ENCODE assay signal across 11 cellular contexts in genomic region chr16:5041604-5042133, GRCh38. TPM values are rescaled to one million over a fixed set of nuclear protein-coding genes. Genes with fewer than 3 reads are reported as not detected.
A peak's percentile ranks its signal among the peaks of the same experiment; 100 is the strongest.
DNase-seq lines count a peak whose midpoint lies in the region; ATAC-seq, FAIRE-seq and TF ChIP-seq lines count a peak whose summit lies in the region.
"Had no signal": no experiment of that assay in that cellular context is flagged by ENCODE, and none has a peak within 500 bp of the region (broad histone marks: within the 10 kb centered on the region; RNA-seq: fewer than 3 reads in every experiment).

No MANE protein-coding gene starts in this region.

- DNase-seq in GM12878 (ENCODE audit: low read depth, low spot score) = peak; percentile 41
- peak; percentile 26 to 38 for DNase-seq in thyroid gland
- no peak for DNase-seq in CD1c-positive myeloid dendritic cell (ENCODE audit: extremely low spot score)
- no peak for DNase-seq in cerebellar nuclear complex (lab: John Stamatoyannopoulos, UW)
- DNase-seq in activated CD4-positive, CD25-positive, alpha-beta regulatory T cell treated with anti-CD3 and anti-CD28 coated beads, Interleukin-2, amount 50 U/mL, for 72 hours = no peak
- DNase-seq: NCI-H1694 had no signal

- H3K4me2 ChIP-seq in GM12878 (ENCODE audit: control insufficient read depth, insufficient read depth) = peak overlapping the region; percentile 88

- peak; percentile 69 for ATAC-seq in GM19452 (IDR thresholded peaks at IDR 0.05; ENCODE audit: unreplicated experiment)
- peak; percentile 71 for ATAC-seq in HG03342 (IDR thresholded peaks at IDR 0.05; ENCODE audit: unreplicated experiment)
- ATAC-seq in GM12878 = peak; percentile 77
- ATAC-seq: pancreas had no signal

- intact Hi-C loops in GM12878 (cut with micrococcal nuclease; ENCODE audit: unreplicated experiment) (no loop called here), thyroid gland (cut with DNase I) (no loop called here)

- POLR2A ChIA-PET in GM12878 (lab: Charles Lee) = no interaction called here

- H3K27me3 ChIP-seq in GM12878 (replicated peaks in 1 of 2; ENCODE audit: control insufficient read depth in 2 of 2, insufficient read depth in 2 of 2, low read length in 1 of 2) = no peaks in the 10 kb centered on the region
- H3K27me3 ChIP-seq in thyroid gland = no peaks in the 10 kb centered on the region
- H3K27me3 ChIP-seq: pancreas had no signal

- H3K9me3 ChIP-seq in GM12878 (replicated peaks; ENCODE audit: control insufficient read depth, insufficient read depth, low read length) = no peaks in the 10 kb centered on the region
- H3K9me3 ChIP-seq in thyroid gland = no peaks in the 10 kb centered on the region
- H3K9me3 ChIP-seq: pancreas had no signal

- 5% methylated on average over 12 of the region's 12 CpGs for WGBS in GM12878 (ENCODE audit: insufficient coverage, insufficient replicate concordance, low lambda C conversion rate, missing lambda C conversion rate)
- 40 to 43% methylated on average over 12 of the region's 12 CpGs for WGBS in thyroid gland, 2 donors

- no peaks in the 10 kb centered on the region for H3K36me3 ChIP-seq in GM12878 (ENCODE audit: control insufficient read depth in 2 of 2, insufficient read depth in 2 of 2, low read length in 1 of 2)
- peaks cover 0 to 4% of the 10 kb centered on the region in 2 donors for H3K36me3 ChIP-seq in thyroid gland
- H3K36me3 ChIP-seq: pancreas had no signal

- H3K4me1 ChIP-seq in GM12878 (ENCODE audit: control insufficient read depth, insufficient read depth, low read length) (peaks cover 25% of the 10 kb centered on the region), thyroid gland (peaks cover 0 to 3% of the 10 kb centered on the region in 2 donors)

- peak overlapping the region; percentile 12; the same call in 1 of the 2 replicates for H3K9ac ChIP-seq in GM12878 (ENCODE audit: control insufficient read depth, insufficient read depth, low read length)

- H2AFZ ChIP-seq in GM12878 (ENCODE audit: control insufficient read depth, low read depth, low read length) = no peak overlapping the region

- H3K79me2 ChIP-seq in GM12878 (ENCODE audit: control insufficient read depth, insufficient read depth, low read length) = no peaks in the 10 kb centered on the region

- TF ChIP-seq CTCF in GM12878 (IDR thresholded peaks at IDR 0.05 in 2 of 3, conservative IDR thresholded peaks at IDR 0.05 in 1 of 3; ENCODE audit: control insufficient read depth in 2 of 3, extremely low read depth in 1 of 3, insufficient read depth in 1 of 3, low read depth in 3 of 3, low read length in 3 of 3) (no peak), thyroid gland (IDR thresholded peaks at IDR 0.05) (no peak)

- no TSS peak for BruUV-seq in GM12878 (replicated peaks; lab: Mats Ljungman, UMichigan)

- RAD21 ChIA-PET in GM12878 (lab: Charles Lee; ENCODE audit: unreplicated experiment) = no interaction called here

- peak overlapping the region; percentile 32; the same call in 1 of the 2 replicates for H3K4me3 ChIP-seq in GM12878
- no peak overlapping the region for H3K4me3 ChIP-seq in thyroid gland (replicated peaks in 1 of 3)
- H3K4me3 ChIP-seq: pancreas had no signal

- H4K20me1 ChIP-seq in GM12878 (ENCODE audit: control insufficient read depth, insufficient read depth) = no peaks in the 10 kb centered on the region

- SMC1A ChIA-PET in GM12878 (lab: Charles Lee; ENCODE audit: uncharacterized antibody, unreplicated experiment) = no interaction called here

- no peak for TF ChIP-seq EP300 in GM12878 (IDR thresholded peaks at IDR 0.05; ENCODE audit: borderline replicate concordance in 1 of 2, control insufficient read depth in 1 of 2, low read depth in 2 of 2, low read length in 2 of 2)

- H3K27ac ChIP-seq in GM12878 (ENCODE audit: control insufficient read depth, insufficient read depth) (peak overlapping the region; percentile 52), thyroid gland (no peak overlapping the region)
- H3K27ac ChIP-seq: pancreas had no signal

- TF ChIP-seq POLR2A in GM12878 (IDR thresholded peaks at IDR 0.05; ENCODE audit: low read depth, low read length) (no peak), thyroid gland (IDR thresholded peaks at IDR 0.05) (no peak)

- TF ChIP-seq RAD21 in GM12878 (IDR thresholded peaks at IDR 0.05; ENCODE audit: insufficient read depth, low read depth, low read length) = no peak

- in situ Hi-C loops in GM12878 (cut with MboI) = no loop called here

- FAIRE-seq in GM12878 (lab: Jason Lieb, UNC) = peak; percentile 82
- FAIRE-seq: frontal cortex, pancreas had no signal

- CTCF ChIA-PET in GM12878 (lab: Yijun Ruan, JAX) = no interaction called here

RNA-seq across cellular contexts. Expression of gene NAGPA, which starts 7.9 kb away (rescaled TPM):
- total RNA-seq in GM12878 (2013; cell fraction: nucleolus; rRNA removed) = 8.7 and 20.9 TPM in 2 replicates
- total RNA-seq in GM12878 (2014; rRNA removed) (8.1 and 11.6 TPM in 2 replicates), GM12878 (2014; rRNA removed; fragmentation: Illumina TruSeq; extraction: Trizol) (3.7 and 5.0 TPM in 2 replicates), GM12878 (2021) (8.2 and 8.8 TPM in 2 replicates), thyroid gland (10 to 100 TPM; 26.0 to 46.8 (median 30.8) TPM)
- 2.1 TPM for polyA plus RNA-seq in GM12878 (2011; ENCODE audit: low read depth)
- polyA plus RNA-seq in GM12878 (2011; rRNA removed) (0.82 and 1.9 TPM in 2 replicates), GM12878 (2014; fragmentation: Illumina TruSeq; extraction: Trizol) (0.65 and 2.7 TPM in 2 replicates), GM12878 (2014; fragmentation: Nextera tagmentation; extraction: Ambion mirVana) (under 1 TPM; 0.03 to 0.79 TPM), GM12878 (2014; rRNA removed) (8.5 and 9.7 TPM in 2 replicates), GM12878 (2016; fragmentation: Nextera tagmentation; extraction: Ambion mirVana) (1 to 10 TPM; 9.3 to 9.9 TPM)
- 3.5 and 5.9 TPM in 2 replicates for polyA plus RNA-seq in GM12878 (2011; cell fraction: cytosol; rRNA removed)
- polyA plus RNA-seq in GM12878 (2011; cell fraction: nucleus; rRNA removed) = 9.2 and 10.5 TPM in 2 replicates
- 5.6 and 10.2 TPM in 2 replicates for polyA plus RNA-seq in GM12878 (2012)
- polyA minus RNA-seq in GM12878 (2011; rRNA and poly(A)+ RNA removed) = 1.5 and 2.3 TPM in 2 replicates
- polyA minus RNA-seq in GM12878 (2011; cell fraction: cytosol; rRNA and poly(A)+ RNA removed) = 3.5 and 3.8 TPM in 2 replicates
- polyA minus RNA-seq in GM12878 (2011; cell fraction: nucleus; rRNA and poly(A)+ RNA removed) = 3.5 and 6.8 TPM in 2 replicates

RNA-seq across cellular contexts. Expression of gene C16orf89, which starts 24.1 kb away (rescaled TPM):
- total RNA-seq in GM12878 (2013; cell fraction: nucleolus; rRNA removed) = not detected in 2 replicates
- not detected in 2 replicates for total RNA-seq in GM12878 (2014; rRNA removed)
- total RNA-seq in GM12878 (2014; rRNA removed; fragmentation: Illumina TruSeq; extraction: Trizol) = not detected in 2 replicates
- not detected in 2 replicates for total RNA-seq in GM12878 (2021)
- polyA plus RNA-seq in GM12878 (2011; ENCODE audit: low read depth) = not detected
- polyA plus RNA-seq in GM12878 (2011; rRNA removed) = 0.17 TPM in 1 of 2 replicates, not detected in the other
- polyA plus RNA-seq in GM12878 (2011; cell fraction: cytosol; rRNA removed) = 0.03 TPM in 1 of 2 replicates, not detected in the other
- polyA plus RNA-seq in GM12878 (2011; cell fraction: nucleus; rRNA removed) = not detected in 2 replicates
- 0.22 TPM in 1 of 2 replicates, not detected in the other for polyA plus RNA-seq in GM12878 (2012)
- polyA plus RNA-seq in GM12878 (2014; fragmentation: Illumina TruSeq; extraction: Trizol) = not detected in 2 replicates
- not detected for polyA plus RNA-seq in GM12878 (2014; fragmentation: Nextera tagmentation; extraction: Ambion mirVana)
- not detected in 2 replicates for polyA plus RNA-seq in GM12878 (2014; rRNA removed)
- polyA plus RNA-seq in GM12878 (2016; fragmentation: Nextera tagmentation; extraction: Ambion mirVana) = not detected
- 0.46 TPM in 1 of 2 replicates, not detected in the other for polyA minus RNA-seq in GM12878 (2011; rRNA and poly(A)+ RNA removed)
- polyA minus RNA-seq in GM12878 (2011; cell fraction: cytosol; rRNA and poly(A)+ RNA removed) = not detected in 2 replicates
- not detected in 2 replicates for polyA minus RNA-seq in GM12878 (2011; cell fraction: nucleus; rRNA and poly(A)+ RNA removed)
- 100 to 1,000 TPM; 172 to 385 (median 287) TPM for total RNA-seq in thyroid gland
- total RNA-seq: T-helper 1 cell treated with Interleukin-12 subunit alpha and Interleukin-12 subunit beta and Interleukin-4 antibody, amounts not matched to agents 30 ng/mL and 1 ng/mL, for 36 hours had no signal

RNA-seq across cellular contexts. Expression of gene ALG1, which starts 30.0 kb away (rescaled TPM):
- 20.2 and 22.1 TPM in 2 replicates for total RNA-seq in GM12878 (2013; cell fraction: nucleolus; rRNA removed)
- total RNA-seq in GM12878 (2014; rRNA removed) (30.9 and 32.6 TPM in 2 replicates), GM12878 (2014; rRNA removed; fragmentation: Illumina TruSeq; extraction: Trizol) (14.1 and 16.5 TPM in 2 replicates), GM12878 (2021) (26.2 and 26.9 TPM in 2 replicates), thyroid gland (10 to 100 TPM; 27.3 to 47.1 (median 43.0) TPM)
- polyA plus RNA-seq in GM12878 (2011; ENCODE audit: low read depth) = 6.4 TPM
- polyA plus RNA-seq in GM12878 (2011; rRNA removed) (15.9 and 19.1 TPM in 2 replicates), GM12878 (2014; fragmentation: Illumina TruSeq; extraction: Trizol) (17.9 and 21.4 TPM in 2 replicates), GM12878 (2014; fragmentation: Nextera tagmentation; extraction: Ambion mirVana) (1 to 10 TPM; 1.5 to 5.2 TPM), GM12878 (2014; rRNA removed) (23.4 and 26.9 TPM in 2 replicates), GM12878 (2016; fragmentation: Nextera tagmentation; extraction: Ambion mirVana) (10 to 100 TPM; 41.3 to 43.2 TPM)
- 24.3 and 29.4 TPM in 2 replicates for polyA plus RNA-seq in GM12878 (2011; cell fraction: cytosol; rRNA removed)
- polyA plus RNA-seq in GM12878 (2011; cell fraction: nucleus; rRNA removed) = 17.5 and 20.2 TPM in 2 replicates
- polyA plus RNA-seq in GM12878 (2012) = 11.5 and 15.2 TPM in 2 replicates
- polyA minus RNA-seq in GM12878 (2011; rRNA and poly(A)+ RNA removed) = 28.7 and 32.7 TPM in 2 replicates
- polyA minus RNA-seq in GM12878 (2011; cell fraction: cytosol; rRNA and poly(A)+ RNA removed) = 4.7 and 8.3 TPM in 2 replicates
- polyA minus RNA-seq in GM12878 (2011; cell fraction: nucleus; rRNA and poly(A)+ RNA removed) = 10.4 and 20.3 TPM in 2 replicates

RNA-seq across cellular contexts. Expression of gene EEF2KMT, which starts 55.9 kb away (rescaled TPM):
- 7.9 and 8.5 TPM in 2 replicates for total RNA-seq in GM12878 (2013; cell fraction: nucleolus; rRNA removed)
- 19.0 and 21.0 TPM in 2 replicates for total RNA-seq in GM12878 (2014; rRNA removed)
- 8.6 and 9.5 TPM in 2 replicates for total RNA-seq in GM12878 (2014; rRNA removed; fragmentation: Illumina TruSeq; extraction: Trizol)
- total RNA-seq in GM12878 (2021) = 17.5 and 19.0 TPM in 2 replicates
- polyA plus RNA-seq in GM12878 (2011; ENCODE audit: low read depth) = 2.8 TPM
- 4.9 and 8.6 TPM in 2 replicates for polyA plus RNA-seq in GM12878 (2011; rRNA removed)
- polyA plus RNA-seq in GM12878 (2011; cell fraction: cytosol; rRNA removed) = 10.6 and 16.4 TPM in 2 replicates
- 17.8 and 24.9 TPM in 2 replicates for polyA plus RNA-seq in GM12878 (2011; cell fraction: nucleus; rRNA removed)
- polyA plus RNA-seq in GM12878 (2012) = 6.3 and 6.7 TPM in 2 replicates
- 5.0 and 9.5 TPM in 2 replicates for polyA plus RNA-seq in GM12878 (2014; fragmentation: Illumina TruSeq; extraction: Trizol)
- 1 to 10 TPM; 3.8 to 4.8 TPM for polyA plus RNA-seq in GM12878 (2014; fragmentation: Nextera tagmentation; extraction: Ambion mirVana)
- 17.5 and 21.1 TPM in 2 replicates for polyA plus RNA-seq in GM12878 (2014; rRNA removed)
- polyA plus RNA-seq in GM12878 (2016; fragmentation: Nextera tagmentation; extraction: Ambion mirVana) = 10 to 100 TPM; 26.0 to 28.1 TPM
- polyA minus RNA-seq in GM12878 (2011; rRNA and poly(A)+ RNA removed) = 5.3 and 9.3 TPM in 2 replicates
- polyA minus RNA-seq in GM12878 (2011; cell fraction: cytosol; rRNA and poly(A)+ RNA removed) = 5.1 and 6.4 TPM in 2 replicates
- 5.3 and 11.1 TPM in 2 replicates for polyA minus RNA-seq in GM12878 (2011; cell fraction: nucleus; rRNA and poly(A)+ RNA removed)
- total RNA-seq in thyroid gland = 10 to 100 TPM in 2 of 4 donors, 1 to 10 TPM in 2; 8.7 to 14.9 (median 10.9) TPM

Comparison
In these comparisons a context has a peak if more than half of its experiments do, and no peak if none do; other contexts are left out.
1. DNase-seq: peak in GM12878 (single experiment) and thyroid gland (2 of 2); none in CD1c-positive myeloid dendritic cell (single experiment), cerebellar nuclear complex (0 of 2) and activated CD4-positive, CD25-positive, alpha-beta regulatory T cell treated with anti-CD3 and anti-CD28 coated beads, Interleukin-2, amount 50 U/mL, for 72 hours (single experiment).
2. RNA of gene C16orf89, which starts 24.1 kb away (total RNA-seq): 172 to 385 TPM in thyroid gland; not detected in GM12878; every median in the first group is over 100 times any median in the second.
3. Peak in every context shown above with its lines, with median percentiles within 50 percentile points of each other: ATAC-seq.